27 cellular contexts compared by ENCODE assay signal in genomic region chr2:26424211-26424610, GRCh38. TPM values are rescaled to one million over a fixed set of nuclear protein-coding genes. Genes with fewer than 3 reads are reported as not detected.
"Had no signal": no experiment of that assay in that cellular context is flagged by ENCODE, and none has a peak within 500 bp of the region (broad histone marks: within the 10 kb centered on the region; RNA-seq: fewer than 3 reads in every experiment).

No MANE protein-coding gene starts in this region.

- H3K4me2 ChIP-seq: hepatocyte had no signal

- H3K36me3 ChIP-seq: heart right ventricle, left ventricle myocardium inferior, right atrium auricular region, right lobe of liver, spleen, transverse colon, upper lobe of left lung, vagina had no signal

- H3K27me3 ChIP-seq: heart right ventricle, hepatocyte, right atrium auricular region, right lobe of liver, spleen, transverse colon, upper lobe of left lung, vagina had no signal

- DNase-seq: heart right ventricle; islet precursor cell; left ventricle myocardium inferior; mesendoderm; naive thymus-derived CD4-positive, alpha-beta T cell; right lobe of liver; small intestine; spleen; stimulated activated CD4-positive, alpha-beta T cell treated with anti-CD3 and anti-CD28 coated beads, Interleukin-4, amount 100 ng/mL, for 24 hours; stimulated activated naive CD4-positive, alpha-beta T cell treated with Interleukin-2 at 50 U/mL for 16 hours; stimulated activated naive CD8-positive, alpha-beta T cell treated with anti-CD3 and anti-CD28 coated beads, Interleukin-15, amount 100 ng/mL, for 72 hours; substantia nigra; transverse colon; upper lobe of left lung had no signal

- H3K4me3 ChIP-seq: heart right ventricle, hepatocyte, left ventricle myocardium inferior, lung, right atrium auricular region, right lobe of liver, spleen, transverse colon, upper lobe of left lung, vagina had no signal

- FAIRE-seq: small intestine had no signal

- H3K79me2 ChIP-seq: hepatocyte, parathyroid adenoma had no signal

- H3K9ac ChIP-seq: parathyroid adenoma had no signal

- H2AFZ ChIP-seq: hepatocyte, parathyroid adenoma had no signal

- H3K9me3 ChIP-seq: heart right ventricle, left ventricle myocardium inferior, right atrium auricular region, right lobe of liver, transverse colon, upper lobe of left lung, vagina had no signal

- H3K4me1 ChIP-seq: heart right ventricle, left ventricle myocardium inferior, parathyroid adenoma, right atrium auricular region, right lobe of liver, spleen, transverse colon, upper lobe of left lung, vagina had no signal

- H3K27ac ChIP-seq: heart right ventricle, hepatocyte, left ventricle myocardium inferior, parathyroid adenoma, right atrium auricular region, right lobe of liver, spleen, transverse colon, upper lobe of left lung, vagina had no signal

- ATAC-seq: heart right ventricle; naive thymus-derived CD4-positive, alpha-beta T cell; natural killer cell treated with Interleukin-12 subunit alpha and Interleukin-12 subunit beta and Interleukin-15 and Interleukin-18, amount 100 ng/mL, for 72 hours; right lobe of liver; stimulated activated naive CD8-positive, alpha-beta T cell treated with anti-CD3 and anti-CD28 coated beads, Interleukin-15, amount 100 ng/mL, for 72 hours had no signal

RNA-seq across cellular contexts. Expression of gene DRC1, which starts 22.5 kb away (rescaled TPM):
- total RNA-seq: hepatocyte; left ventricle myocardium inferior; lower leg skin; mononuclear cell; natural killer cell treated with Interleukin-12 subunit alpha and Interleukin-12 subunit beta and Interleukin-15 and Interleukin-18, amount 100 ng/mL, for 72 hours; posterior vena cava; right atrium auricular region; transverse colon; vagina had no signal
- polyA plus RNA-seq: naive thymus-derived CD4-positive, alpha-beta T cell; urinary bladder had no signal

RNA-seq across cellular contexts. Expression of gene OTOF, which starts 53.7 kb away (rescaled TPM):
- total RNA-seq: kidney epithelial cell, left ventricle myocardium inferior, osteoblast had no signal
- polyA plus RNA-seq: neural cell had no signal
